23 cellular contexts compared by ENCODE assay signal in the genomic region with DNA sequence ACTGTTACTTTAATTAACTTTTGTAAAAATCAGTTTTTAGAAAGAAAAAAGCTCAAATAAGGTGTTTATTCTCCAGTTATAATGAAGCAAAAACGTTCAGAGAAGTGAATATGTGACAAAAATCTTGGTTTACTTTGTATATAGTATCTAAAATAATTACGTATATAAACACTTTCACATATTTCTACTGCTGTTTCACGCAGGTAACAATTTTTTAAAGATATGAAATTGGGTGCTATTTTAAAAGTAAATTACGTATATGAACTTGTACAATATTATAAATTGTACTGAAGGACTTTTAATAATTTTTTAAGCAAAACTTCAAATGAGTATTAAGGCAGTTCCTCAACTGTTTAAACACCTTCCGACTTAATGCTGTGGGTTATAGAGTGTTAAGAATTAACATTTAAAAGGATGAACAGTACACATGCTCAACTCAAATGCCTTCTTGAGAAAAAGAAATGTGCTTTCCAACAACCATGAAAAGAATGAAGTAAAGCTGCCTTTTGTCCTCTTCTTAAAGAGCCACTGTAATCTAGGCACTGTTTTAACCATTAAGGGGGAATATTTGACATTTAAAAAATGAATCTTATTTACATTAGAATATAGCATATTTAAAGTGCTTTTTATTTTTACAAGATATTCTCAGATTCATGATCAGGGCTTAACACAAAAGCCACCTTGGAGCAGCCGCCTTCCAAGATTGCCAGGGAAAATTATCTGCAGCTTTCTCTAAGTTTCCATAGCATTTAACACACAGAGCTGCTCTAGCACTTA. TPM values are rescaled to one million over a fixed set of nuclear protein-coding genes. Genes with fewer than 3 reads are reported as not detected.
DNase-seq lines count a peak whose midpoint lies in the region; ATAC-seq, FAIRE-seq and TF ChIP-seq lines count a peak whose summit lies in the region.
"Had no signal": no experiment of that assay in that cellular context is flagged by ENCODE, and none has a peak within 500 bp of the region (broad histone marks: within the 10 kb centered on the region; RNA-seq: fewer than 3 reads in every experiment).

No MANE protein-coding gene starts in this region.

- H3K9me3 ChIP-seq in HUES48 (ENCODE audit: control insufficient read depth, insufficient read depth, low read length) (no peaks in the 10 kb centered on the region), GM12878 (replicated peaks; ENCODE audit: control insufficient read depth, insufficient read depth, low read length) (no peaks in the 10 kb centered on the region), iPS-18a (ENCODE audit: control insufficient read depth, low read depth, low read length) (no peaks in the 10 kb centered on the region)
- H3K9me3 ChIP-seq: BLaER1 had no signal

- no TSS peak for BruUV-seq in GM12878 (replicated peaks; lab: Mats Ljungman, UMichigan)

- SMC1A ChIA-PET in GM12878 (lab: Charles Lee; ENCODE audit: uncharacterized antibody, unreplicated experiment): interaction anchor here (0.8 to 1.4 kb wide), 2 partner anchors 13 to 17 kb away, joined by 3 to 5 read pairs; no protein-coding TSS in a partner anchor

- RAD21 ChIA-PET in GM12878 (lab: Charles Lee; ENCODE audit: unreplicated experiment): no interaction called here

- H2AFZ ChIP-seq in GM12878 (ENCODE audit: control insufficient read depth, low read depth, low read length): no peak overlapping the region

- peak; percentile 41 for FAIRE-seq in GM12878 (lab: Jason Lieb, UNC)
- FAIRE-seq: D721Med, H54, HTR-8/SVneo had no signal

- no peak for TF ChIP-seq POLR2A in GM12878 (IDR thresholded peaks at IDR 0.05; ENCODE audit: low read depth, low read length)

- ATAC-seq in GM12878: no peak

- TF ChIP-seq CTCF in GM12878 (IDR thresholded peaks at IDR 0.05 in 2 of 3, conservative IDR thresholded peaks at IDR 0.05 in 1 of 3; ENCODE audit: control insufficient read depth in 2 of 3, extremely low read depth in 1 of 3, insufficient read depth in 1 of 3, low read depth in 3 of 3, low read length in 3 of 3): no peak

- WGBS in GM12878 (ENCODE audit: insufficient coverage, insufficient replicate concordance, low lambda C conversion rate, missing lambda C conversion rate): 82% methylated on average over 6 of the region's 6 CpGs

- no peak overlapping the region for H3K4me2 ChIP-seq in GM12878 (ENCODE audit: control insufficient read depth, insufficient read depth)
- H3K4me2 ChIP-seq: BLaER1 had no signal

- no peaks in the 10 kb centered on the region for H4K20me1 ChIP-seq in GM12878 (ENCODE audit: control insufficient read depth, insufficient read depth)
- H4K20me1 ChIP-seq: BLaER1 had no signal

- intact Hi-C loops in GM12878 (cut with micrococcal nuclease; ENCODE audit: unreplicated experiment): no loop called here

- no peak overlapping the region for H3K4me3 ChIP-seq in HUES48 (ENCODE audit: low read depth, low read length)
- H3K4me3 ChIP-seq in GM12878: no peak overlapping the region
- H3K4me3 ChIP-seq in iPS-18a (ENCODE audit: low read length): no peak overlapping the region
- H3K4me3 ChIP-seq in H7 (ENCODE audit: insufficient read depth, low read depth, low read length): no peak overlapping the region
- H3K4me3 ChIP-seq: BLaER1, SK-N-MC had no signal

- H3K27me3 ChIP-seq in HUES48 (ENCODE audit: control insufficient read depth, insufficient read depth, low read length) (no peaks in the 10 kb centered on the region), GM12878 (replicated peaks in 1 of 2; ENCODE audit: control insufficient read depth in 2 of 2, insufficient read depth in 2 of 2, low read length in 1 of 2) (no peaks in the 10 kb centered on the region), iPS-18a (ENCODE audit: control insufficient read depth, insufficient read depth, low read length) (no peaks in the 10 kb centered on the region), H7 (ENCODE audit: control insufficient read depth, insufficient read depth, low read length) (no peaks in the 10 kb centered on the region)
- H3K27me3 ChIP-seq: BLaER1 had no signal

- DNase-seq in GM12878 (ENCODE audit: low read depth, low spot score) (no peak), pons (ENCODE audit: low spot score) (peak; percentile 18), HPDE6-E6E7 (ENCODE audit: extremely low spot score) (no peak), H7 (no peak), dermis blood vessel endothelial cell (no peak), NCI-H2029 treated with DMSO at 0.1 percent for 48 hours (lab: John Stamatoyannopoulos, UW) (no peak)
- DNase-seq: CD4-positive, alpha-beta T cell; NCI-H1092; NCI-H1417 treated with DMSO at 0.1 percent for 48 hours; NCI-H187; NCI-H2107; NCI-H524; NCI-H748 treated with DMSO at 0.1 percent for 48 hours; SIG-M5 had no signal

- CTCF ChIA-PET in GM12878 (lab: Yijun Ruan, JAX): interaction anchor here (1.1 to 1.9 kb wide), 4 partner anchors 9 to 430 kb away, joined by 3 to 5 read pairs (median 4); no protein-coding TSS in a partner anchor

- no peak for TF ChIP-seq EP300 in GM12878 (IDR thresholded peaks at IDR 0.05; ENCODE audit: borderline replicate concordance in 1 of 2, control insufficient read depth in 1 of 2, low read depth in 2 of 2, low read length in 2 of 2)

- in situ Hi-C loops in GM12878 (cut with MboI): no loop called here

- H3K79me2 ChIP-seq in GM12878 (ENCODE audit: control insufficient read depth, insufficient read depth, low read length): no peaks in the 10 kb centered on the region

- H3K9ac ChIP-seq in HUES48 (ENCODE audit: low read depth, low read length) (no peak overlapping the region), GM12878 (ENCODE audit: control insufficient read depth, insufficient read depth, low read length) (no peak overlapping the region), iPS-18a (ENCODE audit: low read length) (peak overlapping the region; percentile 1)
- H3K9ac ChIP-seq: BLaER1 had no signal

- H3K27ac ChIP-seq in HUES48 (ENCODE audit: low read depth, low read length): peak overlapping the region; percentile 54
- H3K27ac ChIP-seq in GM12878 (ENCODE audit: control insufficient read depth, insufficient read depth): no peak overlapping the region
- H3K27ac ChIP-seq in iPS-18a (ENCODE audit: low read length): no peak overlapping the region
- H3K27ac ChIP-seq: BLaER1, SK-N-MC had no signal

- POLR2A ChIA-PET in GM12878 (lab: Charles Lee): no interaction called here

- no peaks in the 10 kb centered on the region for H3K36me3 ChIP-seq in HUES48 (ENCODE audit: control insufficient read depth, insufficient read depth, low read length)
- H3K36me3 ChIP-seq in GM12878 (ENCODE audit: control insufficient read depth in 2 of 2, insufficient read depth in 2 of 2, low read length in 1 of 2): no peaks in the 10 kb centered on the region
- H3K36me3 ChIP-seq in iPS-18a (ENCODE audit: control insufficient read depth, low read depth, low read length): no peaks in the 10 kb centered on the region
- no peaks in the 10 kb centered on the region for H3K36me3 ChIP-seq in H7 (replicated peaks; ENCODE audit: control insufficient read depth, insufficient read depth, low read length)

- TF ChIP-seq RAD21 in GM12878 (IDR thresholded peaks at IDR 0.05; ENCODE audit: insufficient read depth, low read depth, low read length): no peak

- peaks cover 26% of the 10 kb centered on the region for H3K4me1 ChIP-seq in HUES48 (ENCODE audit: control insufficient read depth, insufficient read depth, low read length)
- no peaks in the 10 kb centered on the region for H3K4me1 ChIP-seq in GM12878 (ENCODE audit: control insufficient read depth, insufficient read depth, low read length)
- H3K4me1 ChIP-seq in iPS-18a (ENCODE audit: control insufficient read depth, low read depth, low read length): peaks cover 9% of the 10 kb centered on the region
- H3K4me1 ChIP-seq: BLaER1 had no signal

TF ChIP-seq in GM12878, 131 proteins besides CTCF, POLR2A, EP300 and RAD21 (continues in another document):
- TF ChIP-seq SREBF1 (IDR thresholded peaks at IDR 0.05; ENCODE audit: low read length): no peak

RNA-seq across cellular contexts. Expression of gene CDKL4, which starts 56.5 kb away (rescaled TPM):
- total RNA-seq in GM12878 (2013; cell fraction: nucleolus; rRNA removed): 0.50 TPM in 1 of 2 replicates, not detected in the other
- total RNA-seq in GM12878 (2014; rRNA removed): not detected in 2 replicates
- not detected in 2 replicates for total RNA-seq in GM12878 (2014; rRNA removed; fragmentation: Illumina TruSeq; extraction: Trizol)
- not detected in 2 replicates for total RNA-seq in GM12878 (2021)
- polyA plus RNA-seq in GM12878 (2011; ENCODE audit: low read depth): not detected
- polyA plus RNA-seq in GM12878 (2011; rRNA removed): not detected in 2 replicates
- polyA plus RNA-seq in GM12878 (2011; cell fraction: cytosol; rRNA removed): not detected in 2 replicates
- polyA plus RNA-seq in GM12878 (2011; cell fraction: nucleus; rRNA removed): not detected in 2 replicates
- not detected in 2 replicates for polyA plus RNA-seq in GM12878 (2012)
- polyA plus RNA-seq in GM12878 (2014; fragmentation: Illumina TruSeq; extraction: Trizol): not detected in 2 replicates
- not detected for polyA plus RNA-seq in GM12878 (2014; fragmentation: Nextera tagmentation; extraction: Ambion mirVana)
- not detected in 2 replicates for polyA plus RNA-seq in GM12878 (2014; rRNA removed)
- polyA plus RNA-seq in GM12878 (2016; fragmentation: Nextera tagmentation; extraction: Ambion mirVana): not detected
- polyA minus RNA-seq in GM12878 (2011; rRNA and poly(A)+ RNA removed): 0.10 TPM in 1 of 2 replicates, not detected in the other
- polyA minus RNA-seq in GM12878 (2011; cell fraction: cytosol; rRNA and poly(A)+ RNA removed): not detected in 2 replicates
- polyA minus RNA-seq in GM12878 (2011; cell fraction: nucleus; rRNA and poly(A)+ RNA removed): not detected in 2 replicates
- total RNA-seq in H7 (2014; rRNA removed; shearing (Covaris generic)): 0.41 TPM in 1 of 2 replicates, not detected in the other
- 0.51 and 0.98 TPM in 2 replicates for total RNA-seq in dermis blood vessel endothelial cell
- polyA plus RNA-seq: AG04450, IgD-negative memory B cell had no signal
